Comparison of ENCODE assay signal across 7 cellular contexts in the genomic region with DNA sequence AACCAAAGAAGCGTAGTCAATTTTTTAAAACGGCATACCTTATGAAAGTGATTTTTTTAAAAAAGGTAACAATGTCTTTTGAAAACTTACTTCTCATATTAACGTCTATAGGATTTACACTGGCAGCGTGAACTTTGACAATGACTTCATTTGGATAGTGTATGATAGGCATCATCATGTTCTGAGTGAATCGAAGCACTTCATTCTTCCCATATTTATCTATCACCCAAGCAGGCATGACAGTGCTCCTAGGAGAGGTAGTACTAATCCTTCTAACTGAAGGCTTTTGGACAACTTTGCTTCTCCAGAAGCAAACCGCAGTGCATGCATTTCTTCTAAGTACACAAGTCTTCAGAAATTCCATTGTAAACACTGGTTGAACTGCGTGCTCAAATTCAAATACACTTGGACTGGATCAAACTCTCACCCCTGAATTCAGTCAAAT. TPM values are rescaled to one million over a fixed set of nuclear protein-coding genes. Genes with fewer than 3 reads are reported as not detected.
DNase-seq lines count a peak whose midpoint lies in the region; ATAC-seq and TF ChIP-seq lines count a peak whose summit lies in the region.

No MANE protein-coding gene starts in this region.

- peaks cover 16% of the 10 kb centered on the region for H3K4me1 Mint-ChIP-seq in T-helper 17 cell
- peaks cover 5% of the 10 kb centered on the region for H3K4me1 Mint-ChIP-seq in glutamatergic neuron (ENCODE audit: low read depth, unreplicated experiment)

- H3K4me3 Mint-ChIP-seq in T-helper 17 cell (peak overlapping the region; percentile 98), glutamatergic neuron (ENCODE audit: unreplicated experiment) (peak overlapping the region; percentile 94)

- H3K27me3 Mint-ChIP-seq in T-helper 17 cell (no peaks in the 10 kb centered on the region), glutamatergic neuron (ENCODE audit: unreplicated experiment) (peaks cover 2% of the 10 kb centered on the region)

- no peak for DNase-seq in T-helper 17 cell
- DNase-seq in glutamatergic neuron: no peak
- DNase-seq in retinal pigment epithelial cell (ENCODE audit: low read depth): no peak
- no peak for DNase-seq in NCI-H2196 treated with DMSO at 0.1 percent for 48 hours (lab: John Stamatoyannopoulos, UW; ENCODE audit: unreplicated experiment)
- DNase-seq in cerebellar nuclear complex (lab: John Stamatoyannopoulos, UW): no peak

- H3K36me3 Mint-ChIP-seq in T-helper 17 cell (ENCODE audit: low read depth): no peaks in the 10 kb centered on the region
- H3K36me3 Mint-ChIP-seq in glutamatergic neuron (ENCODE audit: unreplicated experiment): no peaks in the 10 kb centered on the region

- ATAC-seq in GM18858 (IDR thresholded peaks at IDR 0.05; ENCODE audit: unreplicated experiment): peak; percentile 11
- peak; percentile 7 for ATAC-seq in HG02759 (IDR thresholded peaks at IDR 0.05; ENCODE audit: unreplicated experiment)
- ATAC-seq in T-helper 17 cell: peak; percentile 2

- H3K4me3 ChIP-seq in retinal pigment epithelial cell (ENCODE audit: low read length): peak overlapping the region; percentile 97

- H3K9me3 ChIP-seq in T-helper 17 cell (ENCODE audit: control insufficient read depth, low read length, poor library complexity, severe bottlenecking): no peaks in the 10 kb centered on the region

- H3K9me3 Mint-ChIP-seq in glutamatergic neuron (ENCODE audit: unreplicated experiment): peaks cover 1% of the 10 kb centered on the region

- peak overlapping the region; percentile 97 for H3K27ac Mint-ChIP-seq in T-helper 17 cell
- peak overlapping the region; percentile 93 for H3K27ac Mint-ChIP-seq in glutamatergic neuron (ENCODE audit: unreplicated experiment)

- TF ChIP-seq CTCF in glutamatergic neuron (IDR thresholded peaks at IDR 0.05; ENCODE audit: partially characterized antibody, unreplicated experiment) (no peak), retinal pigment epithelial cell (conservative IDR thresholded peaks at IDR 0.05; ENCODE audit: low read depth, low read length) (no peak)

RNA-seq across cellular contexts. Expression of a gene that starts 0.6 kb away (rescaled TPM):
- total RNA-seq in T-helper 17 cell: 1 to 10 TPM; 3.1 to 5.4 TPM
- total RNA-seq in glutamatergic neuron (ENCODE audit: unreplicated experiment): 4.7 TPM

RNA-seq across cellular contexts. Expression of a gene that starts 0.7 kb away (rescaled TPM):
- total RNA-seq in T-helper 17 cell (10 to 100 TPM; 11.9 to 12.5 TPM), glutamatergic neuron (ENCODE audit: unreplicated experiment) (10.2 TPM)
